ENCODE assay signal across 14 cellular contexts in the genomic region with DNA sequence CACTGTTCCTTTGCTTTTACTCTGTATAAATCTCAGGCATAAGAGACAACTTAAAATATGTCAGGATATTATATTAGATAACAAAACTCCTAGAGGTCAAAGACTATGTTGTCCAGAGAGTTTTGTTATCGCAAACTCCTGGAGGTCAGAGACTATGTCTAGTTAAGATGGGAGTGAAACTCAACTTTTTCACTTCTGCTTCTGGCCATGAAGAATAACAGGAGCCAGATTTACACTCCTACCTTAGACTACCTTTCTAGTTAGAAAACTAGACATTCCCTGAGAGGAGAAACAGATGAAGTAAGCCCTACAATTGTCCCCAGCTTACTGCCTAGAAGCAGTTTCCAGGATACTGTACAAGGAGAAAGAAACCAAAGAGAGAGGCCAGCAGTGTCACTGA.
DNase-seq lines count a peak whose midpoint lies in the region; ATAC-seq, FAIRE-seq and TF ChIP-seq lines count a peak whose summit lies in the region.
"Had no signal": no experiment of that assay in that cellular context is flagged by ENCODE, and none has a peak within 500 bp of the region (broad histone marks: within the 10 kb centered on the region; RNA-seq: fewer than 3 reads in every experiment).

No MANE protein-coding gene starts in this region.

- no peaks in the 10 kb centered on the region for H3K79me2 ChIP-seq in OCI-LY3 (ENCODE audit: low read length)

- no peaks in the 10 kb centered on the region for H3K36me3 ChIP-seq in OCI-LY3 (replicated peaks; ENCODE audit: low read depth, low read length)
- H3K36me3 ChIP-seq: vagina had no signal

- no peak for FAIRE-seq in RCC 7860 (lab: Jason Lieb, UNC)

- H3K4me2 ChIP-seq in OCI-LY3 (ENCODE audit: low read length), result peak overlapping the region; percentile 62

- H4K20me1 ChIP-seq in OCI-LY3 (ENCODE audit: insufficient read depth, low read length), result peaks cover 8% of the 10 kb centered on the region; the same call in 1 of the 2 replicates

- 0 out of 2 replicates have a peak overlapping the region, but pooled peaks have one; percentile 20 for H3K4me3 ChIP-seq in OCI-LY3 (ENCODE audit: low read length)
- H3K4me3 ChIP-seq: vagina had no signal

- H3K4me1 ChIP-seq in OCI-LY3 (ENCODE audit: low read length), result peaks cover 39% of the 10 kb centered on the region
- H3K4me1 ChIP-seq: vagina had no signal

- DNase-seq in omental fat pad (ENCODE audit: low spot score), result no peak
- no peak for DNase-seq in RCC 7860 (ENCODE audit: low spot score)
- no peak for DNase-seq in HCEC 1CT
- DNase-seq in NCI-H1417 treated with DMSO at 0.1 percent for 48 hours (lab: John Stamatoyannopoulos, UW), result no peak
- DNase-seq: activated CD8-positive, alpha-beta T cell treated with anti-CD3 and anti-CD28 coated beads, Interleukin-2, amount 10 ng/mL, durations not matched to agents 7 days and 5 days; CD4-positive, alpha-beta memory T cell; islet precursor cell; naive thymus-derived CD4-positive, alpha-beta T cell; NCI-H1436 treated with DMSO at 0.1 percent for 48 hours had no signal

- no peak overlapping the region for H3K9ac ChIP-seq in OCI-LY3 (ENCODE audit: low read length)

- H3K27ac ChIP-seq in OCI-LY3 (ENCODE audit: low read length), result no peak overlapping the region
- H3K27ac ChIP-seq: vagina had no signal

- ATAC-seq in GM18870 (IDR thresholded peaks at IDR 0.05; ENCODE audit: unreplicated experiment) (peak; percentile 78), GM21526 (IDR thresholded peaks at IDR 0.05; ENCODE audit: low FRiP score, unreplicated experiment) (peak; percentile 91), HG03045 (IDR thresholded peaks at IDR 0.05; ENCODE audit: unreplicated experiment) (peak; percentile 89), omental fat pad (ENCODE audit: low FRiP score) (no peak)
- ATAC-seq: activated CD8-positive, alpha-beta T cell treated with anti-CD3 and anti-CD28 coated beads, Interleukin-2, amount 10 ng/mL, durations not matched to agents 7 days and 5 days; naive thymus-derived CD4-positive, alpha-beta T cell had no signal

- H3K9me3 ChIP-seq in OCI-LY3 (ENCODE audit: insufficient read depth, low read length), result no peaks in the 10 kb centered on the region
- H3K9me3 ChIP-seq: vagina had no signal

- TF ChIP-seq CTCF in OCI-LY3 (IDR thresholded peaks at IDR 0.05; ENCODE audit: low read depth, low read length), result no peak
- TF ChIP-seq CTCF in omental fat pad (IDR thresholded peaks at IDR 0.05), result no peak

- H2AFZ ChIP-seq in OCI-LY3 (ENCODE audit: low read depth, low read length), result no peak overlapping the region

- no peaks in the 10 kb centered on the region for H3K27me3 ChIP-seq in OCI-LY3 (ENCODE audit: low read depth, low read length)
- H3K27me3 ChIP-seq: vagina had no signal
